In genomic region chr2:128263902-128264331, GRCh38 we compare ENCODE assay signal across 14 cellular contexts.
"Had no signal": no experiment of that assay in that cellular context is flagged by ENCODE, and none has a peak within 500 bp of the region (broad histone marks: within the 10 kb centered on the region; RNA-seq: fewer than 3 reads in every experiment).

No MANE protein-coding gene starts in this region.

- H3K27me3 Mint-ChIP-seq: activated B cell treated with CpG ODN at 0.5 μM for 24 hours; activated naive CD8-positive, alpha-beta T cell treated with anti-CD3 and anti-CD28 coated beads, Interleukin-2, amount 50 U/mL, for 24 hours; naive thymus-derived CD8-positive, alpha-beta T cell; T-helper 17 cell had no signal

- H3K27me3 ChIP-seq: gastroesophageal sphincter, heart right ventricle, right atrium auricular region had no signal

- H3K27ac ChIP-seq: gastroesophageal sphincter, heart right ventricle, right atrium auricular region had no signal

- H3K4me1 Mint-ChIP-seq: activated naive CD8-positive, alpha-beta T cell treated with anti-CD3 and anti-CD28 coated beads, Interleukin-2, amount 50 U/mL, for 24 hours; T-helper 17 cell had no signal

- H3K4me3 Mint-ChIP-seq: activated B cell treated with CpG ODN at 0.5 μM for 24 hours; activated CD8-positive, alpha-beta T cell treated with anti-CD3 and anti-CD28 coated beads, Interleukin-2, amount 10 ng/mL, durations not matched to agents 7 days and 5 days; activated naive CD4-positive, alpha-beta T cell treated with anti-CD3 and anti-CD28 coated beads for 36 hours; activated naive CD8-positive, alpha-beta T cell treated with anti-CD3 and anti-CD28 coated beads, Interleukin-2, amount 50 U/mL, for 24 hours; naive thymus-derived CD8-positive, alpha-beta T cell; T-helper 17 cell had no signal

- H3K9me3 ChIP-seq: heart right ventricle, right atrium auricular region had no signal

- ATAC-seq: activated CD8-positive, alpha-beta T cell treated with anti-CD3 and anti-CD28 coated beads, Interleukin-2, amount 10 ng/mL, durations not matched to agents 7 days and 5 days; activated naive CD8-positive, alpha-beta T cell treated with anti-CD3 and anti-CD28 coated beads, Interleukin-2, amount 50 U/mL, for 24 hours; gastroesophageal sphincter; heart right ventricle; naive thymus-derived CD8-positive, alpha-beta T cell; stimulated activated naive CD8-positive, alpha-beta T cell treated with anti-CD3 and anti-CD28 coated beads, Interleukin-15, Interleukin-2, amounts not matched to agents 100 U/mL and 50 U/mL, for 24 hours; T-helper 17 cell had no signal

- H3K27ac Mint-ChIP-seq: activated B cell treated with CpG ODN at 0.5 μM for 24 hours; activated CD8-positive, alpha-beta T cell treated with anti-CD3 and anti-CD28 coated beads, Interleukin-2, amount 10 ng/mL, durations not matched to agents 7 days and 5 days; activated naive CD4-positive, alpha-beta T cell treated with anti-CD3 and anti-CD28 coated beads for 36 hours; activated naive CD8-positive, alpha-beta T cell treated with anti-CD3 and anti-CD28 coated beads, Interleukin-2, amount 50 U/mL, for 24 hours; T-helper 17 cell had no signal

- H3K4me1 ChIP-seq: gastroesophageal sphincter, right atrium auricular region had no signal

- H3K36me3 ChIP-seq: right atrium auricular region had no signal

- H3K4me3 ChIP-seq: gastroesophageal sphincter, heart right ventricle, right atrium auricular region had no signal

- DNase-seq: activated B cell treated with CpG ODN at 0.5 μM for 24 hours; activated CD4-positive, alpha-beta T cell treated with anti-CD3 and anti-CD28 coated beads for 48 hours; activated CD8-positive, alpha-beta T cell treated with anti-CD3 and anti-CD28 coated beads, Interleukin-2, amount 10 ng/mL, durations not matched to agents 7 days and 5 days; activated naive CD4-positive, alpha-beta T cell treated with anti-CD3 and anti-CD28 coated beads for 36 hours; activated naive CD8-positive, alpha-beta T cell treated with anti-CD3 and anti-CD28 coated beads, Interleukin-2, amount 50 U/mL, for 24 hours; activated T-cell treated with anti-CD3 and anti-CD28 coated beads for 4 hours; erythroblast; heart right ventricle; mammary epithelial cell; stimulated activated naive CD8-positive, alpha-beta T cell treated with anti-CD3 and anti-CD28 coated beads, Interleukin-15, Interleukin-2, amounts not matched to agents 100 U/mL and 50 U/mL, for 24 hours; T-helper 17 cell had no signal

- H3K9me3 Mint-ChIP-seq: activated B cell treated with CpG ODN at 0.5 μM for 24 hours; activated naive CD4-positive, alpha-beta T cell treated with anti-CD3 and anti-CD28 coated beads for 36 hours; activated naive CD8-positive, alpha-beta T cell treated with anti-CD3 and anti-CD28 coated beads, Interleukin-2, amount 50 U/mL, for 24 hours; naive thymus-derived CD8-positive, alpha-beta T cell had no signal
